In genomic region chr1:49229555-49229954, GRCh38 we compare ENCODE assay signal across 18 cellular contexts.
DNase-seq lines count a peak whose midpoint lies in the region; ATAC-seq and TF ChIP-seq lines count a peak whose summit lies in the region.
"Had no signal": no experiment of that assay in that cellular context is flagged by ENCODE, and none has a peak within 500 bp of the region (broad histone marks: within the 10 kb centered on the region; RNA-seq: fewer than 3 reads in every experiment).

No MANE protein-coding gene starts in this region.

- H3K4me1 Mint-ChIP-seq in endodermal cell: no peaks in the 10 kb centered on the region
- H3K4me1 Mint-ChIP-seq: activated CD4-positive, alpha-beta T cell treated with anti-CD3 and anti-CD28 coated beads for 36 hours had no signal

- H3K36me3 ChIP-seq in endodermal cell (ENCODE audit: control insufficient read depth, insufficient read depth, low read length): no peaks in the 10 kb centered on the region
- H3K36me3 ChIP-seq: BLaER1, cardiac muscle cell, SJSA1 had no signal

- H3K27me3 ChIP-seq in endodermal cell (ENCODE audit: control insufficient read depth, insufficient read depth, low read length, poor library complexity, severe bottlenecking): no peaks in the 10 kb centered on the region
- H3K27me3 ChIP-seq: BLaER1, cardiac muscle cell, SJSA1 had no signal

- WGBS in endodermal cell (ENCODE audit: insufficient coverage in 1 of 2, insufficient read length in 1 of 2), 2 experiments: 10% methylated on average over 1 of the region's 1 CpG; no CpG with 5 or more reads in 1 of the 2 experiments

- H3K9ac ChIP-seq in endodermal cell (ENCODE audit: extremely low read depth, low read length, poor library complexity, severe bottlenecking): no peak overlapping the region
- H3K9ac ChIP-seq: BLaER1 had no signal

- H3K9me3 Mint-ChIP-seq in endodermal cell: peaks cover 8% of the 10 kb centered on the region
- H3K9me3 Mint-ChIP-seq: activated T-helper 2 cell treated with anti-CD3 and anti-CD28 coated beads, Interferon-gamma antibody, Interleukin-2, Interleukin-4, amounts not matched to agents 10 μg/mL and 5 μg/mL and 100 μg/mL, durations not matched to agents 14 hours and 24 hours and 36 hours had no signal

- ATAC-seq in HG02973 (IDR thresholded peaks at IDR 0.05; ENCODE audit: unreplicated experiment): no peak
- ATAC-seq: activated CD4-positive, alpha-beta T cell treated with anti-CD3 and anti-CD28 coated beads for 36 hours had no signal

- H3K27ac Mint-ChIP-seq in endodermal cell: no peak overlapping the region
- H3K27ac Mint-ChIP-seq: activated CD4-positive, alpha-beta T cell treated with anti-CD3 and anti-CD28 coated beads for 36 hours; activated T-helper 2 cell treated with anti-CD3 and anti-CD28 coated beads, Interferon-gamma antibody, Interleukin-2, Interleukin-4, amounts not matched to agents 10 μg/mL and 5 μg/mL and 100 μg/mL, durations not matched to agents 14 hours and 24 hours and 36 hours had no signal

- H3K4me1 ChIP-seq in endodermal cell (ENCODE audit: control insufficient read depth, insufficient read depth, low read length): no peaks in the 10 kb centered on the region
- H3K4me1 ChIP-seq: BLaER1, SJSA1 had no signal

- H3K9me3 ChIP-seq in endodermal cell (ENCODE audit: control insufficient read depth, low read length): peaks cover 73% of the 10 kb centered on the region
- H3K9me3 ChIP-seq: BLaER1, SJSA1 had no signal

- no peaks in the 10 kb centered on the region for H3K27me3 Mint-ChIP-seq in endodermal cell (ENCODE audit: insufficient read depth)
- H3K27me3 Mint-ChIP-seq: activated CD4-positive, alpha-beta T cell treated with anti-CD3 and anti-CD28 coated beads for 36 hours had no signal

- DNase-seq in ELF-1 (ENCODE audit: low read depth, low spot score) (peak; percentile 21), NCI-H146 treated with DMSO at 0.1 percent for 48 hours (lab: John Stamatoyannopoulos, UW; ENCODE audit: unreplicated experiment) (peak; percentile 1), endodermal cell (peak; percentile 71), mucosa of gallbladder (ENCODE audit: low spot score) (peak; percentile 10), UCSD-AML1 (lab: John Stamatoyannopoulos, UW; ENCODE audit: unreplicated experiment) (no peak), mesenteric fat pad (ENCODE audit: low spot score) (no peak), NCI-H1436 (lab: John Stamatoyannopoulos, UW) (no peak)
- DNase-seq: activated CD4-positive, alpha-beta T cell treated with anti-CD3 and anti-CD28 coated beads for 36 hours; MM.1S; NCI-H187 treated with DMSO at 0.1 percent for 48 hours; NCI-H510A treated with DMSO at 0.1 percent for 48 hours; stimulated activated CD4-positive, alpha-beta T cell treated with anti-CD3 and anti-CD28 coated beads, Interleukin-12 subunit alpha, Interleukin-12 subunit beta, amount 100 ng/mL, for 4 hours; T-helper 9 cell had no signal

- no peak overlapping the region for H3K4me3 Mint-ChIP-seq in endodermal cell
- H3K4me3 Mint-ChIP-seq: activated CD4-positive, alpha-beta T cell treated with anti-CD3 and anti-CD28 coated beads for 36 hours had no signal

- H3K4me3 ChIP-seq in endodermal cell (ENCODE audit: low read length): no peak overlapping the region
- H3K4me3 ChIP-seq: BLaER1, cardiac muscle cell, SJSA1 had no signal

- peak; percentile 58 for TF ChIP-seq CTCF in endodermal cell (conservative IDR thresholded peaks at IDR 0.05)

- no peaks in the 10 kb centered on the region for H3K36me3 Mint-ChIP-seq in endodermal cell (ENCODE audit: low read depth)

- H3K27ac ChIP-seq in endodermal cell (ENCODE audit: low read depth, low read length): no peak overlapping the region
- H3K27ac ChIP-seq: BLaER1, cardiac muscle cell, SJSA1 had no signal

Comparison
In these comparisons a context has a peak if more than half of its experiments do, and no peak if none do; other contexts are left out.
1. DNase-seq: peak in ELF-1 (single experiment), NCI-H146 treated with DMSO at 0.1 percent for 48 hours (single experiment), endodermal cell (single experiment) and mucosa of gallbladder (single experiment); none in UCSD-AML1 (single experiment), mesenteric fat pad (single experiment) and NCI-H1436 (single experiment).